In genomic region chr19:2962018-2962670, GRCh38 we compare ENCODE assay signal across 8 cellular contexts. TPM values are rescaled to one million over a fixed set of nuclear protein-coding genes. Genes with fewer than 3 reads are reported as not detected.
DNase-seq lines count a peak whose midpoint lies in the region; ATAC-seq, FAIRE-seq and TF ChIP-seq lines count a peak whose summit lies in the region.

No MANE protein-coding gene starts in this region.

- H3K4me1 Mint-ChIP-seq in T-helper 17 cell: peaks cover 3% of the 10 kb centered on the region
- peaks cover 5% of the 10 kb centered on the region for H3K4me1 Mint-ChIP-seq in chondrocyte (ENCODE audit: low read depth)
- no peaks in the 10 kb centered on the region for H3K4me1 Mint-ChIP-seq in stimulated activated effector memory CD8-positive, alpha-beta T cell treated with anti-CD3 and anti-CD28 coated beads, Interleukin-12 subunit alpha, Interleukin-12 subunit beta, amount 100 ng/mL, for 72 hours

- TF ChIP-seq CTCF in GM12872 (IDR thresholded peaks at IDR 0.05; ENCODE audit: insufficient read depth, low read depth, low read length) (peak; percentile 69), chondrocyte (IDR thresholded peaks at IDR 0.05) (peak; percentile 91)

- H3K36me3 Mint-ChIP-seq in T-helper 17 cell (ENCODE audit: low read depth) (no peaks in the 10 kb centered on the region), chondrocyte (ENCODE audit: low read depth) (no peaks in the 10 kb centered on the region)
- no peaks in the 10 kb centered on the region for H3K36me3 Mint-ChIP-seq in stimulated activated effector memory CD8-positive, alpha-beta T cell treated with anti-CD3 and anti-CD28 coated beads, Interleukin-12 subunit alpha, Interleukin-12 subunit beta, amount 100 ng/mL, for 72 hours

- peak; percentile 95 for FAIRE-seq in A204.1 (lab: Jason Lieb, UNC)

- peak overlapping the region; percentile 71 for H3K27ac Mint-ChIP-seq in T-helper 17 cell
- no peak overlapping the region for H3K27ac Mint-ChIP-seq in chondrocyte (ENCODE audit: unreplicated experiment)
- no peak overlapping the region for H3K27ac Mint-ChIP-seq in stimulated activated effector memory CD8-positive, alpha-beta T cell treated with anti-CD3 and anti-CD28 coated beads, Interleukin-12 subunit alpha, Interleukin-12 subunit beta, amount 100 ng/mL, for 72 hours

- H3K4me3 Mint-ChIP-seq in T-helper 17 cell (no peak overlapping the region), chondrocyte (ENCODE audit: unreplicated experiment) (peak overlapping the region; percentile 25)
- no peak overlapping the region for H3K4me3 Mint-ChIP-seq in stimulated activated effector memory CD8-positive, alpha-beta T cell treated with anti-CD3 and anti-CD28 coated beads, Interleukin-12 subunit alpha, Interleukin-12 subunit beta, amount 100 ng/mL, for 72 hours

- ATAC-seq in T-helper 17 cell (peak; percentile 90), HG03095 (IDR thresholded peaks at IDR 0.05; ENCODE audit: unreplicated experiment) (no peak)
- peak; percentile 37 for ATAC-seq in stimulated activated effector memory CD8-positive, alpha-beta T cell treated with anti-CD3 and anti-CD28 coated beads, Interleukin-12 subunit alpha, Interleukin-12 subunit beta, amount 100 ng/mL, for 72 hours

- DNase-seq in NCI-H2029 treated with DMSO at 0.1 percent for 48 hours (lab: John Stamatoyannopoulos, UW): peak; percentile 68
- DNase-seq in T-helper 17 cell: peak in 1 of 3 donors; percentile 55
- no peak for DNase-seq in chondrocyte (ENCODE audit: low spot score)
- peak; percentile 74 for DNase-seq in kidney glomerular epithelial cell (lab: John Stamatoyannopoulos, UW)
- DNase-seq in stimulated activated effector memory CD8-positive, alpha-beta T cell treated with anti-CD3 and anti-CD28 coated beads, Interleukin-12 subunit alpha, Interleukin-12 subunit beta, amount 100 ng/mL, for 72 hours (ENCODE audit: low spot score in 2 of 2): peak; percentile 31 to 80

- H3K27me3 Mint-ChIP-seq in T-helper 17 cell: no peaks in the 10 kb centered on the region
- peaks cover 6% of the 10 kb centered on the region for H3K27me3 Mint-ChIP-seq in chondrocyte (ENCODE audit: low read depth)

- no peaks in the 10 kb centered on the region for H3K9me3 Mint-ChIP-seq in chondrocyte (ENCODE audit: low read depth)
- H3K9me3 Mint-ChIP-seq in stimulated activated effector memory CD8-positive, alpha-beta T cell treated with anti-CD3 and anti-CD28 coated beads, Interleukin-12 subunit alpha, Interleukin-12 subunit beta, amount 100 ng/mL, for 72 hours: no peaks in the 10 kb centered on the region

- H3K9me3 ChIP-seq in T-helper 17 cell (ENCODE audit: control insufficient read depth, low read length, poor library complexity, severe bottlenecking): no peaks in the 10 kb centered on the region

RNA-seq across cellular contexts. Expression of gene TLE6, which starts 15.2 kb away (rescaled TPM):
- under 1 TPM in 1 of 2 donors, not detected in 1; 0.29 TPM for total RNA-seq in T-helper 17 cell
- total RNA-seq in chondrocyte: 0.36 to 1.1 TPM (median 0.55 TPM) in 3 replicates

RNA-seq across cellular contexts. Expression of gene ZNF77, which starts 17.4 kb away (rescaled TPM):
- total RNA-seq in T-helper 17 cell: 1 to 10 TPM; 2.7 to 3.0 TPM
- total RNA-seq in chondrocyte: 2.9 to 4.1 TPM (median 3.6 TPM) in 3 replicates
